Comparison of ENCODE assay signal across 2 cellular contexts in genomic region chr2:184197413-184197812, GRCh38.
TF ChIP-seq lines count a peak whose summit lies in the region.

No MANE protein-coding gene starts in this region.

TF ChIP-seq in GM23338, 12 proteins besides CTCF, POLR2A, EP300 and RAD21:
- TF ChIP-seq EZH2 (IDR thresholded peaks at IDR 0.05; ENCODE audit: low read depth, unreplicated experiment) = no peak
- TF ChIP-seq ZNF331 (CRISPR knock-in tag; IDR thresholded peaks at IDR 0.05; ENCODE audit: low read depth) = no peak
- TF ChIP-seq CREB1 (CRISPR knock-in tag; IDR thresholded peaks at IDR 0.05; ENCODE audit: low read depth) = no peak
- TF ChIP-seq NANOG (IDR thresholded peaks at IDR 0.05; ENCODE audit: borderline replicate concordance) = 0 out of 2 replicates have a peak, but pooled peaks have one; percentile 24

TF ChIP-seq in H1, 55 proteins besides CTCF, POLR2A, EP300 and RAD21:
- TF ChIP-seq SUZ12 (IDR thresholded peaks at IDR 0.05; ENCODE audit: low read length) = no peak
- no peak for TF ChIP-seq RXRA (IDR thresholded peaks at IDR 0.05; ENCODE audit: insufficient read depth, low read depth, low read length)
- TF ChIP-seq ZNF274 (IDR thresholded peaks at IDR 0.05; ENCODE audit: borderline replicate concordance, extremely low read depth, low read length) = no peak
- TF ChIP-seq YY1 (IDR thresholded peaks at IDR 0.05; ENCODE audit: low read depth, low read length) = no peak
- TF ChIP-seq KDM5A (IDR thresholded peaks at IDR 0.05; ENCODE audit: low read length) = no peak
- TF ChIP-seq RFX5 (IDR thresholded peaks at IDR 0.05; ENCODE audit: borderline replicate concordance, low read depth, low read length) = no peak
- TF ChIP-seq HDAC2 (IDR thresholded peaks at IDR 0.05; ENCODE audit: borderline replicate concordance in 1 of 2, low read depth in 2 of 2, low read length in 2 of 2) = no peak
- TF ChIP-seq KDM1A (IDR thresholded peaks at IDR 0.05; ENCODE audit: borderline replicate concordance, low read length) = no peak
- TF ChIP-seq SRF (IDR thresholded peaks at IDR 0.05; ENCODE audit: low read depth, low read length) = no peak
- TF ChIP-seq CTBP2 (IDR thresholded peaks at IDR 0.05; ENCODE audit: borderline replicate concordance, insufficient read depth, insufficient read length, low read length) = no peak
- TF ChIP-seq SIX5 (IDR thresholded peaks at IDR 0.05; ENCODE audit: low read depth, low read length) = no peak
- TF ChIP-seq SIN3A (conservative IDR thresholded peaks at IDR 0.05 in 1 of 2, IDR thresholded peaks at IDR 0.05 in 1 of 2; ENCODE audit: low read depth in 1 of 2, low read length in 2 of 2) = no peak
- TF ChIP-seq TBP (IDR thresholded peaks at IDR 0.05; ENCODE audit: low read depth, low read length) = no peak
- TF ChIP-seq NRF1 (IDR thresholded peaks at IDR 0.05; ENCODE audit: low read depth, low read length) = no peak
- no peak for TF ChIP-seq FOSL1 (IDR thresholded peaks at IDR 0.05; ENCODE audit: insufficient read depth, low read depth, low read length)
- no peak for TF ChIP-seq TCF12 (IDR thresholded peaks at IDR 0.05; ENCODE audit: low read depth, low read length)
TF ChIP-seq in H1: peak in this region for 0.
